In the genomic region with DNA sequence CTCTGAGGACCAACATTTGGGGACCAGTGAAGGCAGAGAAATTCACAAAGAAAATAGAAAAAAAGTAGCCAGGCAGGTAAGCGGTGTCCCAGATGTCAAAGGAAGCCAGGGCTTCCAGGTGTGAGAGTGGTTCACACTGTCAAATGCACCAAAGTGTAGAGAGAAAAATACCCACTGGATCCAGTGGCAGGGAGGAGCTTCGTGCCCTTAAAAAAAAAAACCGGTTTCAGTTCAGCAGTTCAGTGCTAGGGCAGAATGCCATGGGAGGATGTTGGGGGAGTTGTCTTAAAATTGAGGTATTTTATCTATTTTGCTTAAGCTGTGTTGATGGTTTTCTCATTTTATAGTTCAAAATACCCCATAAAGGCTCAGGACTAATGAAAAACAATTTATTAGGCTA, we compare ENCODE assay signal across 14 cellular contexts. TPM values are rescaled to one million over a fixed set of nuclear protein-coding genes. Genes with fewer than 3 reads are reported as not detected.
A peak's percentile ranks its signal among the peaks of the same experiment; 100 is the strongest.
DNase-seq lines count a peak whose midpoint lies in the region; ATAC-seq and TF ChIP-seq lines count a peak whose summit lies in the region.
"Had no signal": no experiment of that assay in that cellular context is flagged by ENCODE, and none has a peak within 500 bp of the region (broad histone marks: within the 10 kb centered on the region; RNA-seq: fewer than 3 reads in every experiment).

No MANE protein-coding gene starts in this region.

- H3K27ac Mint-ChIP-seq in activated naive CD4-positive, alpha-beta T cell treated with anti-CD3 and anti-CD28 coated beads for 36 hours = peak overlapping the region; percentile 79
- H3K27ac Mint-ChIP-seq in mesothelial cell of epicardium = no peak overlapping the region
- H3K27ac Mint-ChIP-seq: GM23338 had no signal

- H3K4me1 ChIP-seq in left ventricle myocardium inferior (peaks cover 26% of the 10 kb centered on the region), right atrium auricular region (peaks cover 0 to 11% of the 10 kb centered on the region in 2 donors), thyroid gland (peaks cover 7 to 21% of the 10 kb centered on the region in 2 donors)
- H3K4me1 ChIP-seq: SJSA1 had no signal

- DNase-seq in left ventricle myocardium inferior (no peak), right atrium auricular region (ENCODE audit: low spot score) (no peak), left kidney (ENCODE audit: low read depth, low spot score) (peak; percentile 59), thyroid gland (peak; percentile 31 to 57), KBM-7 (no peak), mesothelial cell of epicardium (ENCODE audit: low spot score in 2 of 2, unreplicated experiment in 2 of 2) (no peak)
- peak; percentile 43 for DNase-seq in activated naive CD4-positive, alpha-beta T cell treated with anti-CD3 and anti-CD28 coated beads for 36 hours
- DNase-seq: DMS 273 treated with DMSO at 0.1 percent for 48 hours, dorsolateral prefrontal cortex, NCI-H1417 treated with DMSO at 0.1 percent for 48 hours, WERI-Rb-1 had no signal

- CTCF ChIA-PET in activated naive CD4-positive, alpha-beta T cell treated with anti-CD3 and anti-CD28 coated beads for 36 hours (lab: Charles Lee) = interaction anchor here (0.6 to 1.6 kb wide), 5 partner anchors 9 to 33 kb away, joined by 3 to 5 read pairs (median 3); no protein-coding TSS in a partner anchor

- in situ Hi-C loops in KBM-7 (cut with MboI; ENCODE audit: low pct_unique_long_range_greater_than_20kb, low sequenced_read_pairs) = no loop called here

- peaks cover 33% of the 10 kb centered on the region for H3K36me3 Mint-ChIP-seq in activated naive CD4-positive, alpha-beta T cell treated with anti-CD3 and anti-CD28 coated beads for 36 hours (ENCODE audit: low read depth)
- no peaks in the 10 kb centered on the region for H3K36me3 Mint-ChIP-seq in mesothelial cell of epicardium

- ATAC-seq in HG03175 (IDR thresholded peaks at IDR 0.05; ENCODE audit: unreplicated experiment) = no peak
- ATAC-seq: GM23338 had no signal

- peaks cover 86% of the 10 kb centered on the region for H3K4me1 Mint-ChIP-seq in activated naive CD4-positive, alpha-beta T cell treated with anti-CD3 and anti-CD28 coated beads for 36 hours (ENCODE audit: low read depth)
- H3K4me1 Mint-ChIP-seq in mesothelial cell of epicardium = peaks cover 29% of the 10 kb centered on the region
- H3K4me1 Mint-ChIP-seq: GM23338 had no signal

- peak overlapping the region; percentile 49 for H3K4me3 Mint-ChIP-seq in activated naive CD4-positive, alpha-beta T cell treated with anti-CD3 and anti-CD28 coated beads for 36 hours
- H3K4me3 Mint-ChIP-seq in mesothelial cell of epicardium = no peak overlapping the region
- H3K4me3 Mint-ChIP-seq: GM23338 had no signal

- TF ChIP-seq CTCF in left ventricle myocardium inferior (IDR thresholded peaks at IDR 0.05; ENCODE audit: borderline replicate concordance) = no peak
- no peak for TF ChIP-seq CTCF in right atrium auricular region (IDR thresholded peaks at IDR 0.05)
- TF ChIP-seq CTCF in thyroid gland (IDR thresholded peaks at IDR 0.05) = no peak
- no peak for TF ChIP-seq CTCF in mesothelial cell of epicardium (IDR thresholded peaks at IDR 0.05; ENCODE audit: unreplicated experiment)

- intact Hi-C loops in left ventricle myocardium inferior (cut with micrococcal nuclease) = no loop called here
- intact Hi-C loops in activated naive CD4-positive, alpha-beta T cell treated with anti-CD3 and anti-CD28 coated beads for 36 hours (cut with micrococcal nuclease) = no loop called here
- intact Hi-C loops in thyroid gland (cut with DNase I) = no loop called here

- peak in 1 of 2 donors; percentile 13 for TF ChIP-seq POLR2A in thyroid gland (IDR thresholded peaks at IDR 0.05)

- 35 to 59% methylated on average over 3 of the region's 3 CpGs for WGBS in thyroid gland, 2 donors

- H3K9me3 ChIP-seq in left ventricle myocardium inferior (replicated peaks) (no peaks in the 10 kb centered on the region), right atrium auricular region (no peaks in the 10 kb centered on the region), thyroid gland (no peaks in the 10 kb centered on the region)
- H3K9me3 ChIP-seq: SJSA1 had no signal

- no peaks in the 10 kb centered on the region for H3K27me3 Mint-ChIP-seq in activated naive CD4-positive, alpha-beta T cell treated with anti-CD3 and anti-CD28 coated beads for 36 hours (ENCODE audit: low read depth)
- no peaks in the 10 kb centered on the region for H3K27me3 Mint-ChIP-seq in mesothelial cell of epicardium (ENCODE audit: low read depth)

- H3K27ac ChIP-seq in left ventricle myocardium inferior (replicated peaks) (peak overlapping the region; percentile 34), right atrium auricular region (no peak overlapping the region), thyroid gland (peak overlapping the region in 2 of 3 donors; percentile 43 to 46)
- H3K27ac ChIP-seq: SJSA1, WERI-Rb-1 had no signal

- no peaks in the 10 kb centered on the region for H3K9me3 Mint-ChIP-seq in activated naive CD4-positive, alpha-beta T cell treated with anti-CD3 and anti-CD28 coated beads for 36 hours
- no peaks in the 10 kb centered on the region for H3K9me3 Mint-ChIP-seq in mesothelial cell of epicardium
- H3K9me3 Mint-ChIP-seq: GM23338 had no signal

- no peaks in the 10 kb centered on the region for H3K36me3 ChIP-seq in left ventricle myocardium inferior
- no peaks in the 10 kb centered on the region for H3K36me3 ChIP-seq in right atrium auricular region
- H3K36me3 ChIP-seq in thyroid gland = no peaks in the 10 kb centered on the region
- H3K36me3 ChIP-seq: SJSA1, WERI-Rb-1 had no signal

- H3K27me3 ChIP-seq in left ventricle myocardium inferior (ENCODE audit: low read depth) (no peaks in the 10 kb centered on the region), right atrium auricular region (no peaks in the 10 kb centered on the region), thyroid gland (no peaks in the 10 kb centered on the region)
- H3K27me3 ChIP-seq: dorsolateral prefrontal cortex, SJSA1 had no signal

- H3K4me3 ChIP-seq in left ventricle myocardium inferior = no peak overlapping the region
- no peak overlapping the region for H3K4me3 ChIP-seq in right atrium auricular region
- H3K4me3 ChIP-seq in thyroid gland (replicated peaks in 1 of 3) = no peak overlapping the region
- H3K4me3 ChIP-seq: dorsolateral prefrontal cortex, GM23338, SJSA1 had no signal

RNA-seq across cellular contexts. Expression of gene C1QTNF9, which starts 47.8 kb away (rescaled TPM):
- total RNA-seq in left ventricle myocardium inferior (3.0 TPM), right atrium auricular region (under 1 TPM in 1 of 2 donors, not detected in 1; 0.67 TPM), thyroid gland (not detected), mesothelial cell of epicardium (not detected in 3 replicates)
- total RNA-seq in activated naive CD4-positive, alpha-beta T cell treated with anti-CD3 and anti-CD28 coated beads for 36 hours = not detected
- total RNA-seq: GM23338, SJSA1 had no signal

Comparison
In these comparisons a context has a peak if more than half of its experiments do, and no peak if none do; other contexts are left out.
1. H3K27ac ChIP-seq: peak in left ventricle myocardium inferior (single experiment) and thyroid gland (2 of 3); none in right atrium auricular region (0 of 2).
2. DNase-seq: peak in activated naive CD4-positive, alpha-beta T cell treated with anti-CD3 and anti-CD28 coated beads for 36 hours (single experiment), left kidney (single experiment) and thyroid gland (2 of 2); none in left ventricle myocardium inferior (single experiment), right atrium auricular region (single experiment), KBM-7 (single experiment) and mesothelial cell of epicardium (0 of 2).